Comparison of ENCODE assay signal across 8 cellular contexts in genomic region chr17:7614422-7615264, GRCh38. TPM values are rescaled to one million over a fixed set of nuclear protein-coding genes. Genes with fewer than 3 reads are reported as not detected.
DNase-seq lines count a peak whose midpoint lies in the region; ATAC-seq and TF ChIP-seq lines count a peak whose summit lies in the region.

FXR2 (minus strand) TSS chr17:7614897; CDS start chr17:7614532, 365 bp downstream.

- H2AFZ ChIP-seq in neuron (ENCODE audit: low read depth, low read length): peak within 1 kb of the TSS; percentile 69

- peak within 1 kb of the TSS; percentile 97 for H3K4me3 ChIP-seq in neuron (ENCODE audit: low read length)
- H3K4me3 ChIP-seq in subcutaneous abdominal adipose tissue (ENCODE audit: low read depth in 1 of 5, low read length in 5 of 5): peak within 1 kb of the TSS; percentile 78 to 85 (median 82)

- H3K27ac ChIP-seq in foreskin keratinocyte (peak within 1 kb of the TSS; percentile 44), subcutaneous abdominal adipose tissue (ENCODE audit: low read depth, low read length) (peak within 1 kb of the TSS; percentile 76)

- DNase-seq in GM04504 (ENCODE audit: low read depth): peak; percentile 100
- DNase-seq in HEK293T (ENCODE audit: extremely low spot score): peak; percentile 99
- DNase-seq in MV-4-11 (lab: John Stamatoyannopoulos, UW): peak; percentile 99
- peak; percentile 100 for DNase-seq in SK-MEL-5 (ENCODE audit: low read depth, low spot score)
- peak; percentile 99 for DNase-seq in activated naive CD4-positive, alpha-beta T cell treated with Interleukin-2 at 50 U/mL for 16 hours
- peak; percentile 99 for DNase-seq in foreskin keratinocyte

- H3K27me3 ChIP-seq in foreskin keratinocyte: no peaks in the 10 kb centered on the region
- no peaks in the 10 kb centered on the region for H3K27me3 ChIP-seq in neuron (ENCODE audit: insufficient read depth, low read length)
- no peaks in the 10 kb centered on the region for H3K27me3 ChIP-seq in subcutaneous abdominal adipose tissue (ENCODE audit: control insufficient read depth in 5 of 5, insufficient read depth in 4 of 5, low read length in 5 of 5)

- peak; percentile 97 for TF ChIP-seq CTCF in foreskin keratinocyte (conservative IDR thresholded peaks at IDR 0.05)

- POLR2A ChIA-PET in HEK293T (lab: Yijun Ruan, JAX): interaction anchor here (0.6 to 4.4 kb wide), 15 partner anchors 10 to 102 kb away, joined by 3 to 40 read pairs (median 5); partner anchors contain the start of genes ATP1B2, DNAH2, MPDU1 and SAT2

- CTCF ChIA-PET in HEK293T (lab: Yijun Ruan, JAX): interaction anchor here (0.6 to 1.5 kb wide), 8 partner anchors 12 to 834 kb away, joined by 3 to 6 read pairs (median 4); partner anchors contain the start of genes TP53 and WRAP53

- H3K36me3 ChIP-seq in neuron (ENCODE audit: insufficient read depth, low read length) (peaks cover 22% of the 10 kb centered on the region), subcutaneous abdominal adipose tissue (ENCODE audit: control insufficient read depth in 5 of 5, insufficient read depth in 5 of 5, low read length in 5 of 5) (peaks cover 0 to 11% (median 6%) of the 10 kb centered on the region in 5 donors)

- H3K4me1 ChIP-seq in foreskin keratinocyte (peaks cover 10% of the 10 kb centered on the region), neuron (ENCODE audit: insufficient read depth, low read length) (peaks cover 21% of the 10 kb centered on the region), subcutaneous abdominal adipose tissue (ENCODE audit: control insufficient read depth in 5 of 5, insufficient read depth in 5 of 5, low read length in 5 of 5) (peaks cover 0 to 35% (median 28%) of the 10 kb centered on the region in 5 donors)

- H3K9me3 ChIP-seq in neuron (ENCODE audit: low read length): no peaks in the 10 kb centered on the region
- no peaks in the 10 kb centered on the region for H3K9me3 ChIP-seq in subcutaneous abdominal adipose tissue (ENCODE audit: control insufficient read depth in 5 of 5, low read length in 5 of 5)

- in situ Hi-C loops in SK-MEL-5 (cut with HindIII; ENCODE audit: low pct_unique_long_range_greater_than_20kb, low sequenced_read_pairs): no loop called here

- peak within 1 kb of the TSS; percentile 68 to 95 (median 90) for H3K9ac ChIP-seq in subcutaneous abdominal adipose tissue (ENCODE audit: low read length in 5 of 5)

- ATAC-seq in foreskin keratinocyte: peak; percentile 95

TF ChIP-seq in HEK293T, 16 proteins besides CTCF, POLR2A, EP300 and RAD21:
- no peak for TF ChIP-seq HDGF (IDR thresholded peaks at IDR 0.05; ENCODE audit: borderline replicate concordance)
- TF ChIP-seq SP1 (IDR thresholded peaks at IDR 0.05): no peak
- no peak for TF ChIP-seq ELF4 (IDR thresholded peaks at IDR 0.05)
- no peak for TF ChIP-seq SUZ12 (IDR thresholded peaks at IDR 0.05)
- TF ChIP-seq L3MBTL2 (conservative IDR thresholded peaks at IDR 0.05): no peak
- no peak for TF ChIP-seq BHLHE40 (IDR thresholded peaks at IDR 0.05; ENCODE audit: borderline replicate concordance)
- TF ChIP-seq FOXA1 (IDR thresholded peaks at IDR 0.05): no peak
- no peak for TF ChIP-seq NFRKB (IDR thresholded peaks at IDR 0.05)
- TF ChIP-seq FOXK2 (IDR thresholded peaks at IDR 0.05): no peak
- TF ChIP-seq TARDBP (IDR thresholded peaks at IDR 0.05): no peak
- TF ChIP-seq FOXM1 (IDR thresholded peaks at IDR 0.05; ENCODE audit: borderline replicate concordance): no peak
- TF ChIP-seq LEF1 (IDR thresholded peaks at IDR 0.05; ENCODE audit: borderline replicate concordance): no peak

RNA-seq across cellular contexts. Expression of gene FXR2, which starts in this region (rescaled TPM):
- 56.6 and 61.7 TPM in 2 replicates for total RNA-seq in SK-MEL-5 (2014; rRNA removed; shearing (Covaris generic))
- polyA plus RNA-seq in SK-MEL-5 (2015; cell fraction: cytosol; rRNA removed): 68.0 and 74.7 TPM in 2 replicates
- polyA plus RNA-seq in SK-MEL-5 (2015; cell fraction: nucleus; rRNA removed): 88.9 and 111 TPM in 2 replicates
- total RNA-seq in foreskin keratinocyte: 44.8 and 46.8 TPM in 2 replicates
- polyA plus RNA-seq in foreskin keratinocyte: 37.0 and 39.4 TPM in 2 replicates

Comparison
In these comparisons a context has a peak if more than half of its experiments do, and no peak if none do; other contexts are left out.
1. Peak in every context shown above with its lines: DNase-seq, ATAC-seq, H3K4me3 ChIP-seq and H3K27ac ChIP-seq.